ENCODE assay signal across 10 cellular contexts in the genomic region with DNA sequence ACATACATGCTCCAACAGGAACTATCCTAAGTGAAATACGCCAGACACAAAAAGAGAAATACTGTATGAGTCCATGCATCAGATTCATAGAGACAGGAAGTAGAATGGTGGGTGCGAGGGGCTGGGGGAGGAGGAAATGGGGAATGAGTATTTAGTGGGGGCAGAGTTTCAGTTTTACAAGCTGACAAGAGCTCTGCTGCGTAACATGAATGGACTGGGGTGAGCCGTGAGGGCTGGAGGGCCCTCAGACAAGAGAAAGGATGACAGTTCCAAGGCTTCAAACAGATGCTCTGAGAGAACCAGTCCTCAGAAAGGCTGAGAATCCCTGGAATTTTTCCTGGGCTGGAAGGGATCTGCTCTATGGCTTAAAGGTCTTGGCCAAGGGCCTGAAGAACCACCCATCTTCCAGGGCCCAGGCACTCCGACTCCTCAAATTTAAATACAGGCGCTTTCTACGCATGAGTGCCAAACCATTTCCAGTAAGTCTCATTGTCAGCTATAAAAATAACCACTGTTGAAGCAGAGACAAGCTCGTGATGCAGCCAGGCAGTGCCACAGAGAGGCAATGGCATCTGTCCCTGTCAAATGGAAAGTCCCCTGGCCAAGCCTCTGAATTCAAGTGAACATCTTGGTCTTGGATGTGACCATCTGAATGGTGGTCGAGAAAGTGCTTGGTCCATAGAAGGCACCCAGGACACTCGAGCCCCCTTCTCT. TPM values are rescaled to one million over a fixed set of nuclear protein-coding genes. Genes with fewer than 3 reads are reported as not detected.
DNase-seq lines count a peak whose midpoint lies in the region; ATAC-seq and TF ChIP-seq lines count a peak whose summit lies in the region.
"Had no signal": no experiment of that assay in that cellular context is flagged by ENCODE, and none has a peak within 500 bp of the region (broad histone marks: within the 10 kb centered on the region; RNA-seq: fewer than 3 reads in every experiment).

No MANE protein-coding gene starts in this region.

- H3K36me3 ChIP-seq in SK-N-SH (replicated peaks in 1 of 2; ENCODE audit: control insufficient read depth in 1 of 2, insufficient read depth in 2 of 2, low read length in 1 of 2): no peaks in the 10 kb centered on the region
- H3K36me3 ChIP-seq in right atrium auricular region: no peaks in the 10 kb centered on the region
- H3K36me3 ChIP-seq: right lobe of liver had no signal

- TF ChIP-seq CTCF in SK-N-SH (IDR thresholded peaks at IDR 0.05) (no peak), right atrium auricular region (IDR thresholded peaks at IDR 0.05) (no peak)

- peak; percentile 23 for ATAC-seq in SK-N-SH treated with all-trans-retinoic acid at 6 μM for 48 hours
- peak; percentile 51 for ATAC-seq in HG03135 (IDR thresholded peaks at IDR 0.05; ENCODE audit: unreplicated experiment)
- no peak for ATAC-seq in HG03442 (IDR thresholded peaks at IDR 0.05; ENCODE audit: unreplicated experiment)

- H3K79me2 ChIP-seq in SK-N-SH (ENCODE audit: insufficient read depth): no peaks in the 10 kb centered on the region

- no peak overlapping the region for H2AFZ ChIP-seq in SK-N-SH (ENCODE audit: low read depth)

- H3K4me3 ChIP-seq in SK-N-SH (ENCODE audit: low read depth in 2 of 2, low read length in 1 of 2) (no peak overlapping the region), right atrium auricular region (no peak overlapping the region)
- H3K4me3 ChIP-seq: right lobe of liver had no signal

- no peaks in the 10 kb centered on the region for H3K9me2 ChIP-seq in SK-N-SH

- DNase-seq in SK-N-SH (no peak), right atrium auricular region (ENCODE audit: low spot score) (peak; percentile 63), hepatic stellate cell (ENCODE audit: low spot score) (no peak)
- DNase-seq in activated CD8-positive, alpha-beta memory T cell treated with anti-CD3 and anti-CD28 coated beads for 24 hours: peak; percentile 77
- DNase-seq in stimulated activated CD8-positive, alpha-beta memory T cell treated with anti-CD3 and anti-CD28 coated beads, Interleukin-15, amount 100 ng/mL, for 48 hours (ENCODE audit: low read depth in 2 of 2): peak; percentile 64 to 65
- DNase-seq: right lobe of liver had no signal

- POLR2A ChIA-PET in SK-N-SH (lab: Yijun Ruan, JAX): no interaction called here

- TF ChIP-seq RAD21 in SK-N-SH (IDR thresholded peaks at IDR 0.05; ENCODE audit: low read length): no peak

- no peak overlapping the region for H3K4me2 ChIP-seq in SK-N-SH

- H3K9me3 ChIP-seq in SK-N-SH: no peaks in the 10 kb centered on the region
- no peaks in the 10 kb centered on the region for H3K9me3 ChIP-seq in right atrium auricular region
- H3K9me3 ChIP-seq: right lobe of liver had no signal

- CTCF ChIA-PET in SK-N-SH (lab: Yijun Ruan, JAX): no interaction called here

- TF ChIP-seq EP300 in SK-N-SH (IDR thresholded peaks at IDR 0.05; ENCODE audit: borderline replicate concordance in 1 of 2, low read depth in 1 of 2, low read length in 1 of 2): no peak

- WGBS in SK-N-SH (ENCODE audit: low lambda C conversion rate): 77% methylated on average over 9 of the region's 10 CpGs

- H3K4me1 ChIP-seq in SK-N-SH (ENCODE audit: control insufficient read depth in 1 of 2, insufficient read depth in 2 of 2, low read depth in 1 of 2, low read length in 1 of 2): peaks cover 0 to 22% of the 10 kb centered on the region in 2 experiments; a peak in 3 of 4 replicates
- H3K4me1 ChIP-seq in right atrium auricular region: peaks cover 0 to 49% of the 10 kb centered on the region in 2 donors

- no peaks in the 10 kb centered on the region for H3K27me3 ChIP-seq in SK-N-SH (ENCODE audit: insufficient read depth)
- H3K27me3 ChIP-seq in right atrium auricular region: no peaks in the 10 kb centered on the region
- H3K27me3 ChIP-seq: right lobe of liver had no signal

- H3K27ac ChIP-seq in SK-N-SH (ENCODE audit: low read depth in 2 of 2, low read length in 1 of 2) (peak overlapping the region in 1 of 2 experiments; percentile 60; a peak in 1 of 4 replicates), right atrium auricular region (peak overlapping the region; percentile 85 to 97)
- H3K27ac ChIP-seq: C4-2B, right lobe of liver had no signal

- no peaks in the 10 kb centered on the region for H4K20me1 ChIP-seq in SK-N-SH (ENCODE audit: insufficient read depth)

- H3F3A ChIP-seq in SK-N-SH (replicated peaks; ENCODE audit: insufficient read depth): peaks cover 26% of the 10 kb centered on the region

- no peak overlapping the region for H3K9ac ChIP-seq in SK-N-SH

TF ChIP-seq in SK-N-SH treated with all-trans-retinoic acid at 6 μM for 48 hours, 23 proteins besides CTCF, POLR2A, EP300 and RAD21:
- TF ChIP-seq ESRRG (CRISPR knock-in tag; IDR thresholded peaks at IDR 0.05) (no peak), PPARA (CRISPR knock-in tag; IDR thresholded peaks at IDR 0.05; ENCODE audit: borderline replicate concordance) (no peak)
- TF ChIP-seq, protein P1, sequence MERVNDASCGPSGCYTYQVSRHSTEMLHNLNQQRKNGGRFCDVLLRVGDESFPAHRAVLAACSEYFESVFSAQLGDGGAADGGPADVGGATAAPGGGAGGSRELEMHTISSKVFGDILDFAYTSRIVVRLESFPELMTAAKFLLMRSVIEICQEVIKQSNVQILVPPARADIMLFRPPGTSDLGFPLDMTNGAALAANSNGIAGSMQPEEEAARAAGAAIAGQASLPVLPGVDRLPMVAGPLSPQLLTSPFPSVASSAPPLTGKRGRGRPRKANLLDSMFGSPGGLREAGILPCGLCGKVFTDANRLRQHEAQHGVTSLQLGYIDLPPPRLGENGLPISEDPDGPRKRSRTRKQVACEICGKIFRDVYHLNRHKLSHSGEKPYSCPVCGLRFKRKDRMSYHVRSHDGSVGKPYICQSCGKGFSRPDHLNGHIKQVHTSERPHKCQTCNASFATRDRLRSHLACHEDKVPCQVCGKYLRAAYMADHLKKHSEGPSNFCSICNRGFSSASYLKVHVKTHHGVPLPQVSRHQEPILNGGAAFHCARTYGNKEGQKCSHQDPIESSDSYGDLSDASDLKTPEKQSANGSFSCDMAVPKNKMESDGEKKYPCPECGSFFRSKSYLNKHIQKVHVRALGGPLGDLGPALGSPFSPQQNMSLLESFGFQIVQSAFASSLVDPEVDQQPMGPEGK (CRISPR knock-in tag; IDR thresholded peaks at IDR 0.05; ENCODE audit: borderline replicate concordance): no peak

TF ChIP-seq in SK-N-SH, 30 proteins besides CTCF, POLR2A, EP300 and RAD21:
- TF ChIP-seq NRF1 (IDR thresholded peaks at IDR 0.05; ENCODE audit: low read depth, low read length) (no peak), EZH2phosphoT487 (IDR thresholded peaks at IDR 0.05; ENCODE audit: borderline replicate concordance, low read depth) (no peak), YY1 (IDR thresholded peaks at IDR 0.05; ENCODE audit: low read depth) (no peak), CHD2 (IDR thresholded peaks at IDR 0.05; ENCODE audit: low read length, partially characterized antibody) (no peak), FOSL2 (IDR thresholded peaks at IDR 0.05; ENCODE audit: borderline replicate concordance, low read depth) (no peak), SIN3A (IDR thresholded peaks at IDR 0.05; ENCODE audit: borderline replicate concordance, low read depth, low read length) (no peak), TCF12 (IDR thresholded peaks at IDR 0.05) (no peak)
- TF ChIP-seq, protein P2, sequence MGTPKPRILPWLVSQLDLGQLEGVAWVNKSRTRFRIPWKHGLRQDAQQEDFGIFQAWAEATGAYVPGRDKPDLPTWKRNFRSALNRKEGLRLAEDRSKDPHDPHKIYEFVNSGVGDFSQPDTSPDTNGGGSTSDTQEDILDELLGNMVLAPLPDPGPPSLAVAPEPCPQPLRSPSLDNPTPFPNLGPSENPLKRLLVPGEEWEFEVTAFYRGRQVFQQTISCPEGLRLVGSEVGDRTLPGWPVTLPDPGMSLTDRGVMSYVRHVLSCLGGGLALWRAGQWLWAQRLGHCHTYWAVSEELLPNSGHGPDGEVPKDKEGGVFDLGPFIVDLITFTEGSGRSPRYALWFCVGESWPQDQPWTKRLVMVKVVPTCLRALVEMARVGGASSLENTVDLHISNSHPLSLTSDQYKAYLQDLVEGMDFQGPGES (IDR thresholded peaks at IDR 0.05; ENCODE audit: low read depth, low read length): no peak
- TF ChIP-seq, protein P3, sequence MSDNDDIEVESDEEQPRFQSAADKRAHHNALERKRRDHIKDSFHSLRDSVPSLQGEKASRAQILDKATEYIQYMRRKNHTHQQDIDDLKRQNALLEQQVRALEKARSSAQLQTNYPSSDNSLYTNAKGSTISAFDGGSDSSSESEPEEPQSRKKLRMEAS (IDR thresholded peaks at IDR 0.05; ENCODE audit: low read depth): no peak
- TF ChIP-seq, protein P4, sequence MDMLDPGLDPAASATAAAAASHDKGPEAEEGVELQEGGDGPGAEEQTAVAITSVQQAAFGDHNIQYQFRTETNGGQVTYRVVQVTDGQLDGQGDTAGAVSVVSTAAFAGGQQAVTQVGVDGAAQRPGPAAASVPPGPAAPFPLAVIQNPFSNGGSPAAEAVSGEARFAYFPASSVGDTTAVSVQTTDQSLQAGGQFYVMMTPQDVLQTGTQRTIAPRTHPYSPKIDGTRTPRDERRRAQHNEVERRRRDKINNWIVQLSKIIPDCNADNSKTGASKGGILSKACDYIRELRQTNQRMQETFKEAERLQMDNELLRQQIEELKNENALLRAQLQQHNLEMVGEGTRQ (IDR thresholded peaks at IDR 0.05; ENCODE audit: borderline replicate concordance, low read depth, low read length): no peak

RNA-seq across cellular contexts. Expression of a gene that starts 17.5 kb away (rescaled TPM):
- 2.8 and 6.9 TPM in 2 replicates for polyA plus RNA-seq in SK-N-SH (2012; rRNA removed)
- polyA plus RNA-seq in SK-N-SH (2012; cell fraction: cytosol; rRNA removed): 3.7 and 6.6 TPM in 2 replicates
- 18.9 and 48.1 TPM in 2 replicates for polyA plus RNA-seq in SK-N-SH (2012; cell fraction: nucleus; rRNA removed)
- 10 to 100 TPM; 40.9 to 82.3 TPM for total RNA-seq in right atrium auricular region

Comparison
In these comparisons a context has a peak if more than half of its experiments do, and no peak if none do; other contexts are left out.
1. DNase-seq: peak in activated CD8-positive, alpha-beta memory T cell treated with anti-CD3 and anti-CD28 coated beads for 24 hours (single experiment), right atrium auricular region (single experiment) and stimulated activated CD8-positive, alpha-beta memory T cell treated with anti-CD3 and anti-CD28 coated beads, Interleukin-15, amount 100 ng/mL, for 48 hours (2 of 2); none in SK-N-SH (single experiment) and hepatic stellate cell (single experiment).